Comparison of ENCODE assay signal across 8 cellular contexts in the genomic region with DNA sequence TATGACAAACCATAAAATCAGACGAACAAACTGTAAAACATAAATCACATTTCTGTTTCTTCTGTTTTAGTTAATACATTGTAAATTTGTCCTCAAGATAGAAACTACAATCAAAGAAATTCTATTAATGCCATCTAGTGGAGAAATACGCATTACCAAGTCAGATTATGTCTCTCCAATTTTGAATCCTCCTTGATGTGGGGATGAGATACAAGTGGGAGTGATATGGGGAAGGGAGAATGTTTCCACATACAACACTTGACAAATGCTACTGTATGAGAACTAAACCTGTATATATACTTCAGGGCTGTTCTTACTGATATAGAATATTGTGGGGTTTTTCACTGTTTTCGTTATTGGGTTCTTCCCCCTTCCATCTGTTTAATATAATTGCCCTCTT. TPM values are rescaled to one million over a fixed set of nuclear protein-coding genes. Genes with fewer than 3 reads are reported as not detected.
DNase-seq lines count a peak whose midpoint lies in the region; ATAC-seq and TF ChIP-seq lines count a peak whose summit lies in the region.

No MANE protein-coding gene starts in this region.

- no peak for ATAC-seq in right cardiac atrium

- H3F3A ChIP-seq in MM.1S (ENCODE audit: insufficient read depth, low read length), result no peaks in the 10 kb centered on the region; the same call in 1 of the 2 replicates

- intact Hi-C loops in ascending aorta (cut with DNase I) (loop anchor here (5.0 kb wide), 1 partner anchor 120 kb away; no protein-coding TSS in a partner anchor), right cardiac atrium (cut with DNase I) (loop anchor here in 2 of 4 donors (5.0 to 10.0 kb wide), 2 partner anchors 117 to 120 kb away; no protein-coding TSS in a partner anchor)

- H3K4me2 ChIP-seq in MM.1S (ENCODE audit: low read depth, low read length), result no peak overlapping the region

- H3K27ac ChIP-seq in MM.1S (ENCODE audit: low read length) (no peak overlapping the region), ascending aorta (no peak overlapping the region), right cardiac atrium (ENCODE audit: low read length) (no peak overlapping the region)

- H3K4me1 ChIP-seq in MM.1S (ENCODE audit: low read length), result no peaks in the 10 kb centered on the region
- no peaks in the 10 kb centered on the region for H3K4me1 ChIP-seq in ascending aorta
- H3K4me1 ChIP-seq in right cardiac atrium (ENCODE audit: control insufficient read depth, insufficient read depth, low read length), result no peaks in the 10 kb centered on the region

- no peaks in the 10 kb centered on the region for H3K9me2 ChIP-seq in MM.1S (replicated peaks; ENCODE audit: insufficient read depth, low read length)

- no peaks in the 10 kb centered on the region for H3K79me2 ChIP-seq in MM.1S (ENCODE audit: low read length)

- no peaks in the 10 kb centered on the region for H3K36me3 ChIP-seq in MM.1S (replicated peaks; ENCODE audit: insufficient read depth, low read length)
- no peaks in the 10 kb centered on the region for H3K36me3 ChIP-seq in ascending aorta

- H2AFZ ChIP-seq in MM.1S (ENCODE audit: low read length), result no peak overlapping the region

- 33% methylated on average over 3 of the region's 3 CpGs for WGBS in right cardiac atrium

- DNase-seq in EL, result peak; percentile 7
- DNase-seq in MM.1S, result peak; percentile 16
- no peak for DNase-seq in ascending aorta (ENCODE audit: low spot score in 2 of 2)
- DNase-seq in medulla oblongata (ENCODE audit: extremely low spot score), result peak; percentile 60
- DNase-seq in NCI-H2081 treated with DMSO at 0.1 percent for 48 hours (lab: John Stamatoyannopoulos, UW), result no peak
- DNase-seq in islet precursor cell, result no peak
- DNase-seq in amniotic stem cell (lab: John Stamatoyannopoulos, UW), result no peak
- DNase-seq in right cardiac atrium, result no peak

- H3K27me3 ChIP-seq in MM.1S (replicated peaks; ENCODE audit: insufficient read depth, low read length) (no peaks in the 10 kb centered on the region), ascending aorta (no peaks in the 10 kb centered on the region), right cardiac atrium (ENCODE audit: control insufficient read depth, insufficient read depth) (no peaks in the 10 kb centered on the region)

- H3K4me3 ChIP-seq in MM.1S (ENCODE audit: low read length), result no peak overlapping the region
- H3K4me3 ChIP-seq in ascending aorta, result no peak overlapping the region
- H3K4me3 ChIP-seq in right cardiac atrium (ENCODE audit: low read length), result no peak overlapping the region

- H3K9me3 ChIP-seq in MM.1S (replicated peaks; ENCODE audit: insufficient read depth, low read length) (no peaks in the 10 kb centered on the region), ascending aorta (no peaks in the 10 kb centered on the region), right cardiac atrium (ENCODE audit: control insufficient read depth, low read length) (no peaks in the 10 kb centered on the region)

- no peaks in the 10 kb centered on the region for H4K20me1 ChIP-seq in MM.1S (ENCODE audit: insufficient read depth, low read length)

- H3K9ac ChIP-seq in MM.1S (ENCODE audit: low read length), result no peak overlapping the region

- TF ChIP-seq CTCF in MM.1S (IDR thresholded peaks at IDR 0.05; ENCODE audit: low read length) (peak; percentile 51), ascending aorta (IDR thresholded peaks at IDR 0.05) (peak in 2 of 3 experiments; percentile 28 to 29)

RNA-seq across cellular contexts. Expression of a gene that starts 2.6 kb away (rescaled TPM):
- 0.32 TPM for total RNA-seq in ascending aorta
- 1 to 10 TPM; 2.2 to 2.9 (median 2.4) TPM for total RNA-seq in right cardiac atrium
- 1.00 TPM for polyA plus RNA-seq in right cardiac atrium

Comparison
In these comparisons a context has a peak if more than half of its experiments do, and no peak if none do; other contexts are left out.
1. DNase-seq: peak in EL (single experiment), MM.1S (single experiment) and medulla oblongata (single experiment); none in ascending aorta (0 of 2), NCI-H2081 treated with DMSO at 0.1 percent for 48 hours (single experiment), islet precursor cell (single experiment), amniotic stem cell (single experiment) and right cardiac atrium (0 of 3).